ENCODE assay signal across 1 cellular context in the genomic region with DNA sequence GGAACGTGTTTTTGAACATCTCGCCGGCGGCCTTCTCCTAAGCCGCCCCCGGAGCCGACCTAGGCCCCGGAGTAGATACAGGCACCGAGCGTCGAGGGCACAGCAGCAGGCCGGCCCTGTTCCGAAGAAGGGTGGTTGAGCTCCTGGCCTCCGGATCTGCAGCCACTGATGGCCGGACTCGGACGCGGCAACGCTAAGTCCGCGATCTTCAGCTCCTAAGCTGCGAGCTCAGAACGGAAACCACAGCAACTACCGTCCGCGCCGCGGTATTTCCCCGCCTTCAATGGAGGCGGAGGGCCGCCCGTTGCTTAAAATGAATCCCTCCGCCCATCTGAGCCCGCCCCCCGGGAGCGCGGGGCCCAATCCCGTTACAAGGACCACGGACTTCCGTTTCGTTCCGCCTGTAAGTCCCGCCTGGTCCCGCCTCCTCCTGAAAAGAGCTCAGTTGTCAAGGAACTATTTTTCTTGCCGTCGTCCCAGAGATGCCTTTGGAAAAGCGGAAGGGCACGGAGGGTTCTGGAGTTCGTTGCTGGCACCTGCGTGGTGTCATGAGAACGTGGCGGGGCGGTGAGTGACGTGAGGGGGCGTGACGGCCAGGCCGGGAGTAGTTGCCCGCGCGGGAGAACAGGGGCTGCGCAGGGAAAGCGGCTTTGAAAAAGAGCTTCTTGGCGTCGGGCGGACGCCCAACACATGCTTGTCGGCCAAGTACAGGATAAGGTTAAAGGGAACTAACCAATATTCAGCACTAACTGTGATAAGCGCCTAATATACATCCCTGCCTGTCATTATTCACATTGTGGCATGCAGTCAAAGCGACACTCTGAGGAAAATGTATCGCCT.
TF ChIP-seq lines count a peak whose summit lies in the region.

Gene CFAP20 (minus strand): TSS at position 285 of the 840 bp plus-strand sequence. CDS start 266 bp downstream, at position 19.

TF ChIP-seq in H1, 55 proteins besides CTCF, POLR2A, EP300 and RAD21 (continued from another document):
- TF ChIP-seq SIN3A (conservative IDR thresholded peaks at IDR 0.05 in 1 of 2, IDR thresholded peaks at IDR 0.05 in 1 of 2; ENCODE audit: low read depth in 1 of 2, low read length in 2 of 2) = peak in 1 of 2 experiments; percentile 96; a peak in 2 of 4 replicates
TF ChIP-seq in H1: peak in this region for 22.
